1 cellular context compared by ENCODE assay signal in the genomic region with DNA sequence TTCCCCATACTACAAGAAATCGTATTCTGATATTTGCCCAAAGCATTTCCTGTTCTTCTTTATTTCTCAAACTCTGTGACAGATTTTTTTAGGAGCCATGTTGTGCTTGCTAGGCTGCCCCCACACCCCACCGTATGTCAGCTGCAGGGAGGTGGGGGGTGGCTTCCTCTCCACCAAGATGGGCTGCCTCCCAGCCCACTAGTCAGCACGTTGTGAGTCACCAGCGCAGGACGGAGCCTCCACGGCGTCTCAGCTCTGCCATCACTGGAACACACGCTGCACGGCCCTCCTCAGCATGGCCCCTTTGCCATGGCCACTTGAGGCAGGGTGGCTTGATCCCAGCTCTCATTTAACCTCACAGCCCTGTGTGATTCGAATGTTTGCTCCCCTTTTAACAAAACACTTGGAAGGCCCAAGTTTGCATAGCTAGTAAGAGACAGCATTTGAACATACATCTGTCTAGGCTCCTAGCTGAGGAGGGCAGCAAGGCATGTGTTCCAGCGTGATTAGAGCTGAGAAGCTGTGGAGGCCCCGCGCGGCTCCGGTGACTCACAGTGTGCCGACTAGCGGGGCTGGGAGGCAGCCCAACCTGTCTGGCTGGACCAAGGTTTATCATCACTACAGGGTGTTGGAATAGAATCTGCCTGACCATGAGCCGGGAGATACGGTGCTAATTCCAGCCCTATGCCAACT.
TF ChIP-seq lines count a peak whose summit lies in the region.

No MANE protein-coding gene starts in this region.

TF ChIP-seq in SK-N-SH, 30 proteins besides CTCF, POLR2A, EP300 and RAD21 (continued from another document):
- TF ChIP-seq, protein P1, sequence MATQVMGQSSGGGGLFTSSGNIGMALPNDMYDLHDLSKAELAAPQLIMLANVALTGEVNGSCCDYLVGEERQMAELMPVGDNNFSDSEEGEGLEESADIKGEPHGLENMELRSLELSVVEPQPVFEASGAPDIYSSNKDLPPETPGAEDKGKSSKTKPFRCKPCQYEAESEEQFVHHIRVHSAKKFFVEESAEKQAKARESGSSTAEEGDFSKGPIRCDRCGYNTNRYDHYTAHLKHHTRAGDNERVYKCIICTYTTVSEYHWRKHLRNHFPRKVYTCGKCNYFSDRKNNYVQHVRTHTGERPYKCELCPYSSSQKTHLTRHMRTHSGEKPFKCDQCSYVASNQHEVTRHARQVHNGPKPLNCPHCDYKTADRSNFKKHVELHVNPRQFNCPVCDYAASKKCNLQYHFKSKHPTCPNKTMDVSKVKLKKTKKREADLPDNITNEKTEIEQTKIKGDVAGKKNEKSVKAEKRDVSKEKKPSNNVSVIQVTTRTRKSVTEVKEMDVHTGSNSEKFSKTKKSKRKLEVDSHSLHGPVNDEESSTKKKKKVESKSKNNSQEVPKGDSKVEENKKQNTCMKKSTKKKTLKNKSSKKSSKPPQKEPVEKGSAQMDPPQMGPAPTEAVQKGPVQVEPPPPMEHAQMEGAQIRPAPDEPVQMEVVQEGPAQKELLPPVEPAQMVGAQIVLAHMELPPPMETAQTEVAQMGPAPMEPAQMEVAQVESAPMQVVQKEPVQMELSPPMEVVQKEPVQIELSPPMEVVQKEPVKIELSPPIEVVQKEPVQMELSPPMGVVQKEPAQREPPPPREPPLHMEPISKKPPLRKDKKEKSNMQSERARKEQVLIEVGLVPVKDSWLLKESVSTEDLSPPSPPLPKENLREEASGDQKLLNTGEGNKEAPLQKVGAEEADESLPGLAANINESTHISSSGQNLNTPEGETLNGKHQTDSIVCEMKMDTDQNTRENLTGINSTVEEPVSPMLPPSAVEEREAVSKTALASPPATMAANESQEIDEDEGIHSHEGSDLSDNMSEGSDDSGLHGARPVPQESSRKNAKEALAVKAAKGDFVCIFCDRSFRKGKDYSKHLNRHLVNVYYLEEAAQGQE (IDR thresholded peaks at IDR 0.05; ENCODE audit: low read depth, low read length) = no peak
- TF ChIP-seq GABPA (IDR thresholded peaks at IDR 0.05; ENCODE audit: low read depth) (no peak), JUND (IDR thresholded peaks at IDR 0.05) (0 out of 2 replicates have a peak, but pooled peaks have one; percentile 9), RFX5 (IDR thresholded peaks at IDR 0.05; ENCODE audit: low read length) (no peak), YY1 (IDR thresholded peaks at IDR 0.05; ENCODE audit: low read depth) (peak; percentile 64; the same call in 1 of the 2 replicates), MXI1 (IDR thresholded peaks at IDR 0.05; ENCODE audit: low read depth, low read length) (no peak), NRF1 (IDR thresholded peaks at IDR 0.05; ENCODE audit: low read depth, low read length) (no peak), TEAD4 (IDR thresholded peaks at IDR 0.05; ENCODE audit: borderline replicate concordance, insufficient read depth) (no peak), FOXM1 (IDR thresholded peaks at IDR 0.05; ENCODE audit: low read depth) (no peak), EZH2phosphoT487 (IDR thresholded peaks at IDR 0.05; ENCODE audit: borderline replicate concordance, low read depth) (no peak)
- TF ChIP-seq, protein P2, sequence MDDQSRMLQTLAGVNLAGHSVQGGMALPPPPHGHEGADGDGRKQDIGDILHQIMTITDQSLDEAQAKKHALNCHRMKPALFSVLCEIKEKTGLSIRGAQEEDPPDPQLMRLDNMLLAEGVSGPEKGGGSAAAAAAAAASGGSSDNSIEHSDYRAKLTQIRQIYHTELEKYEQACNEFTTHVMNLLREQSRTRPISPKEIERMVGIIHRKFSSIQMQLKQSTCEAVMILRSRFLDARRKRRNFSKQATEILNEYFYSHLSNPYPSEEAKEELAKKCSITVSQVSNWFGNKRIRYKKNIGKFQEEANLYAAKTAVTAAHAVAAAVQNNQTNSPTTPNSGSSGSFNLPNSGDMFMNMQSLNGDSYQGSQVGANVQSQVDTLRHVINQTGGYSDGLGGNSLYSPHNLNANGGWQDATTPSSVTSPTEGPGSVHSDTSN (IDR thresholded peaks at IDR 0.05) = 0 out of 2 replicates have a peak, but pooled peaks have one; percentile 4
- TF ChIP-seq, protein P3, sequence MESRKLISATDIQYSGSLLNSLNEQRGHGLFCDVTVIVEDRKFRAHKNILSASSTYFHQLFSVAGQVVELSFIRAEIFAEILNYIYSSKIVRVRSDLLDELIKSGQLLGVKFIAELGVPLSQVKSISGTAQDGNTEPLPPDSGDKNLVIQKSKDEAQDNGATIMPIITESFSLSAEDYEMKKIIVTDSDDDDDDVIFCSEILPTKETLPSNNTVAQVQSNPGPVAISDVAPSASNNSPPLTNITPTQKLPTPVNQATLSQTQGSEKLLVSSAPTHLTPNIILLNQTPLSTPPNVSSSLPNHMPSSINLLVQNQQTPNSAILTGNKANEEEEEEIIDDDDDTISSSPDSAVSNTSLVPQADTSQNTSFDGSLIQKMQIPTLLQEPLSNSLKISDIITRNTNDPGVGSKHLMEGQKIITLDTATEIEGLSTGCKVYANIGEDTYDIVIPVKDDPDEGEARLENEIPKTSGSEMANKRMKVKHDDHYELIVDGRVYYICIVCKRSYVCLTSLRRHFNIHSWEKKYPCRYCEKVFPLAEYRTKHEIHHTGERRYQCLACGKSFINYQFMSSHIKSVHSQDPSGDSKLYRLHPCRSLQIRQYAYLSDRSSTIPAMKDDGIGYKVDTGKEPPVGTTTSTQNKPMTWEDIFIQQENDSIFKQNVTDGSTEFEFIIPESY (IDR thresholded peaks at IDR 0.05; ENCODE audit: borderline replicate concordance, low read depth) = no peak
- TF ChIP-seq, protein P4, sequence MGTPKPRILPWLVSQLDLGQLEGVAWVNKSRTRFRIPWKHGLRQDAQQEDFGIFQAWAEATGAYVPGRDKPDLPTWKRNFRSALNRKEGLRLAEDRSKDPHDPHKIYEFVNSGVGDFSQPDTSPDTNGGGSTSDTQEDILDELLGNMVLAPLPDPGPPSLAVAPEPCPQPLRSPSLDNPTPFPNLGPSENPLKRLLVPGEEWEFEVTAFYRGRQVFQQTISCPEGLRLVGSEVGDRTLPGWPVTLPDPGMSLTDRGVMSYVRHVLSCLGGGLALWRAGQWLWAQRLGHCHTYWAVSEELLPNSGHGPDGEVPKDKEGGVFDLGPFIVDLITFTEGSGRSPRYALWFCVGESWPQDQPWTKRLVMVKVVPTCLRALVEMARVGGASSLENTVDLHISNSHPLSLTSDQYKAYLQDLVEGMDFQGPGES (IDR thresholded peaks at IDR 0.05; ENCODE audit: low read depth, low read length) = no peak
- TF ChIP-seq, protein P5, sequence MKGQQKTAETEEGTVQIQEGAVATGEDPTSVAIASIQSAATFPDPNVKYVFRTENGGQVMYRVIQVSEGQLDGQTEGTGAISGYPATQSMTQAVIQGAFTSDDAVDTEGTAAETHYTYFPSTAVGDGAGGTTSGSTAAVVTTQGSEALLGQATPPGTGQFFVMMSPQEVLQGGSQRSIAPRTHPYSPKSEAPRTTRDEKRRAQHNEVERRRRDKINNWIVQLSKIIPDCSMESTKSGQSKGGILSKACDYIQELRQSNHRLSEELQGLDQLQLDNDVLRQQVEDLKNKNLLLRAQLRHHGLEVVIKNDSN (IDR thresholded peaks at IDR 0.05; ENCODE audit: borderline replicate concordance, low read depth) = no peak
